ENCODE assay signal across 1 cellular context in the genomic region with DNA sequence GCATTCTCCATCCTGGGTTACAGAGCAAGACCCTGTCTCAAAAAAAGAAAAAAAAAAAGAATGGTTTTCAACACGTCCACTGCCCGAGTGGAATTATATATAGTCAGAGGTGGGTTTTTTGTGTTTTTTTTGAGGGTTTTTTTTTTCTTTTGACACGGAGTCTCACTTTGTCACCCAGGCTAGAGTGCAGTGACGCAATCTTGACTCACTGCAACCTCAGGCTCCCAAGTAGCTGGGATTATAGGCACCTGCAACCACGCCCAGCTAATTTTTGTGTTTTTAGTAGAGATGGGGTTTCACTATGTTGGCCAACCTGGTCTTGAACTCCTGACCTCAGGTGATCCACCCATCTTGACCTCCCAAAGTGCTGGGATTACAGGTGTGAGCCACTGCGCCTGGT. TPM values are rescaled to one million over a fixed set of nuclear protein-coding genes. Genes with fewer than 3 reads are reported as not detected.
"Had no signal": no experiment of that assay in that cellular context is flagged by ENCODE, and none has a peak within 500 bp of the region (broad histone marks: within the 10 kb centered on the region; RNA-seq: fewer than 3 reads in every experiment).

No MANE protein-coding gene starts in this region.

RNA-seq across cellular contexts. Expression of a gene that starts 45.4 kb away (rescaled TPM):
- total RNA-seq: ascending aorta had no signal
